ENCODE assay signal across 1 cellular context in the genomic region with DNA sequence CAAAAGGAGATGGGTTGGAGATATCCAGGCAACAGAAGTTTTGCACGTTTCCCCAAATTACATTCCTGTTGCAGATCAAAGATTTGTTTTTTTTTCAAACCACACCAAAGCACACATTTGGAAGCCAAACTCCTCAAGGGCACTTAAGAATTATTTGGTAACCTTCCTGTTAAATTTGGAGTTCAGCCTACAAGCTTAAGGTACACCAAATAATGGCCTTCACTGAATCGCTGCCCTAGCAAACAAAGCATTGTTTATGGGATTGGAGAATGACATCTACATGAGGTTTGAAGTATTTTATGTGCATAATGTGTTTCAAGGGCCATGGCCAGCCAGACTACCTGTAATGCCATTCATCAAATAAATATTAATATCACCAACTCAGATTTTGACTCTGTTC.
TF ChIP-seq lines count a peak whose summit lies in the region.

No MANE protein-coding gene starts in this region.

TF ChIP-seq in liver, 16 proteins besides CTCF, POLR2A, EP300 and RAD21 (continued from another document):
- TF ChIP-seq, protein P1, sequence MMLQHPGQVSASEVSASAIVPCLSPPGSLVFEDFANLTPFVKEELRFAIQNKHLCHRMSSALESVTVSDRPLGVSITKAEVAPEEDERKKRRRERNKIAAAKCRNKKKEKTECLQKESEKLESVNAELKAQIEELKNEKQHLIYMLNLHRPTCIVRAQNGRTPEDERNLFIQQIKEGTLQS (IDR thresholded peaks at IDR 0.05): no peak
- TF ChIP-seq RXRA (IDR thresholded peaks at IDR 0.05): no peak
- TF ChIP-seq, protein P2, sequence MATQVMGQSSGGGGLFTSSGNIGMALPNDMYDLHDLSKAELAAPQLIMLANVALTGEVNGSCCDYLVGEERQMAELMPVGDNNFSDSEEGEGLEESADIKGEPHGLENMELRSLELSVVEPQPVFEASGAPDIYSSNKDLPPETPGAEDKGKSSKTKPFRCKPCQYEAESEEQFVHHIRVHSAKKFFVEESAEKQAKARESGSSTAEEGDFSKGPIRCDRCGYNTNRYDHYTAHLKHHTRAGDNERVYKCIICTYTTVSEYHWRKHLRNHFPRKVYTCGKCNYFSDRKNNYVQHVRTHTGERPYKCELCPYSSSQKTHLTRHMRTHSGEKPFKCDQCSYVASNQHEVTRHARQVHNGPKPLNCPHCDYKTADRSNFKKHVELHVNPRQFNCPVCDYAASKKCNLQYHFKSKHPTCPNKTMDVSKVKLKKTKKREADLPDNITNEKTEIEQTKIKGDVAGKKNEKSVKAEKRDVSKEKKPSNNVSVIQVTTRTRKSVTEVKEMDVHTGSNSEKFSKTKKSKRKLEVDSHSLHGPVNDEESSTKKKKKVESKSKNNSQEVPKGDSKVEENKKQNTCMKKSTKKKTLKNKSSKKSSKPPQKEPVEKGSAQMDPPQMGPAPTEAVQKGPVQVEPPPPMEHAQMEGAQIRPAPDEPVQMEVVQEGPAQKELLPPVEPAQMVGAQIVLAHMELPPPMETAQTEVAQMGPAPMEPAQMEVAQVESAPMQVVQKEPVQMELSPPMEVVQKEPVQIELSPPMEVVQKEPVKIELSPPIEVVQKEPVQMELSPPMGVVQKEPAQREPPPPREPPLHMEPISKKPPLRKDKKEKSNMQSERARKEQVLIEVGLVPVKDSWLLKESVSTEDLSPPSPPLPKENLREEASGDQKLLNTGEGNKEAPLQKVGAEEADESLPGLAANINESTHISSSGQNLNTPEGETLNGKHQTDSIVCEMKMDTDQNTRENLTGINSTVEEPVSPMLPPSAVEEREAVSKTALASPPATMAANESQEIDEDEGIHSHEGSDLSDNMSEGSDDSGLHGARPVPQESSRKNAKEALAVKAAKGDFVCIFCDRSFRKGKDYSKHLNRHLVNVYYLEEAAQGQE (IDR thresholded peaks at IDR 0.05): no peak
- TF ChIP-seq, protein P3, sequence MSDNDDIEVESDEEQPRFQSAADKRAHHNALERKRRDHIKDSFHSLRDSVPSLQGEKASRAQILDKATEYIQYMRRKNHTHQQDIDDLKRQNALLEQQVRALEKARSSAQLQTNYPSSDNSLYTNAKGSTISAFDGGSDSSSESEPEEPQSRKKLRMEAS (IDR thresholded peaks at IDR 0.05): no peak
- TF ChIP-seq SP1 (IDR thresholded peaks at IDR 0.05): no peak
